In the genomic region with DNA sequence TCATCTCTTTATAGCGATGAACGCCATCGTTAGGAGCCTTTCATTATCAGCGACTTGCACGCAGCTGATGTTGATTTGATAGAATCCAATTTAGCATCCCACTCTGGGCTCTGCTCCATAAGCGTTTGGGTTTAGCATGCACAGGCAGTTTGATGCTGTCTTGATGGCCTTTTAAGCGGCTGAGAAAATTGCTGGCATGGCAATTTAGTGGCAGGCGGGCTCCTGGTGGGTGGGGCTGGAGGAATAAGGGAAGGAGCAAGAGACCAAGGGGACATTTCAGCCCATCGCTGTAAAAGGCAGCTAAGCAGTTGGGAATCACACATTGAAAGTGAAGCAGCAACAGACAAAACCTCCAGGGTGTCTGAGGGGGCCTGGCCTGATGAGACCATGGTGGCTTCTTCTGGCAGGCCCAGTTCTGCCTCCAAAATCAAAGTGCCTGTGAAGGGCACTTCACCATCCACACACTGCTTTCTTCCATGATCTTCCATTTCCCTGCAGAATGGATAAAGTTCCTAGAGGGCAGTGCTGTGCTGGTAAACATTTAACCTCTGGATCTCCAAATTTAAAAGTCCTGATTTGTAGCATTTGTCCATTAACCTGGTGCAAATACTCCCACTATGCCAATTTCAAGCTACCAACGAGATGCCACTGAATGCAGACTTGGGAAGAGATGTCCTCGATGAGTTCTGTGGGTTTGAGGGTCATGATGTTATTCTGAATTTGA, we compare ENCODE assay signal across 2 cellular contexts.
TF ChIP-seq lines count a peak whose summit lies in the region.

No MANE protein-coding gene starts in this region.

TF ChIP-seq in SK-N-SH, 30 proteins besides CTCF, POLR2A, EP300 and RAD21 (continued from another document):
- no peak for TF ChIP-seq PBX3 (IDR thresholded peaks at IDR 0.05)
- no peak for TF ChIP-seq RXRA (IDR thresholded peaks at IDR 0.05; ENCODE audit: borderline replicate concordance, low read depth)

TF ChIP-seq in SK-N-SH treated with all-trans-retinoic acid at 6 μM for 48 hours, 23 proteins besides CTCF, POLR2A, EP300 and RAD21 (continued from another document):
- TF ChIP-seq, protein P1, sequence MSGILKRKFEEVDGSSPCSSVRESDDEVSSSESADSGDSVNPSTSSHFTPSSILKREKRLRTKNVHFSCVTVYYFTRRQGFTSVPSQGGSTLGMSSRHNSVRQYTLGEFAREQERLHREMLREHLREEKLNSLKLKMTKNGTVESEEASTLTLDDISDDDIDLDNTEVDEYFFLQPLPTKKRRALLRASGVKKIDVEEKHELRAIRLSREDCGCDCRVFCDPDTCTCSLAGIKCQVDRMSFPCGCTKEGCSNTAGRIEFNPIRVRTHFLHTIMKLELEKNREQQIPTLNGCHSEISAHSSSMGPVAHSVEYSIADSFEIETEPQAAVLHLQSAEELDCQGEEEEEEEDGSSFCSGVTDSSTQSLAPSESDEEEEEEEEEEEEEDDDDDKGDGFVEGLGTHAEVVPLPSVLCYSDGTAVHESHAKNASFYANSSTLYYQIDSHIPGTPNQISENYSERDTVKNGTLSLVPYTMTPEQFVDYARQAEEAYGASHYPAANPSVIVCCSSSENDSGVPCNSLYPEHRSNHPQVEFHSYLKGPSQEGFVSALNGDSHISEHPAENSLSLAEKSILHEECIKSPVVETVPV (CRISPR knock-in tag; IDR thresholded peaks at IDR 0.05): no peak
- TF ChIP-seq ZC3H10 (CRISPR knock-in tag; IDR thresholded peaks at IDR 0.05) (no peak), SNAI2 (CRISPR knock-in tag; IDR thresholded peaks at IDR 0.05) (no peak), ARNTL (CRISPR knock-in tag; IDR thresholded peaks at IDR 0.05; ENCODE audit: borderline replicate concordance, low read depth) (no peak), TCF4 (CRISPR knock-in tag; IDR thresholded peaks at IDR 0.05; ENCODE audit: borderline replicate concordance) (no peak), GLIS3 (CRISPR knock-in tag; IDR thresholded peaks at IDR 0.05) (no peak), ZFP30 (CRISPR knock-in tag; IDR thresholded peaks at IDR 0.05) (no peak), ESRRG (CRISPR knock-in tag; IDR thresholded peaks at IDR 0.05) (no peak)
- TF ChIP-seq, protein P2, sequence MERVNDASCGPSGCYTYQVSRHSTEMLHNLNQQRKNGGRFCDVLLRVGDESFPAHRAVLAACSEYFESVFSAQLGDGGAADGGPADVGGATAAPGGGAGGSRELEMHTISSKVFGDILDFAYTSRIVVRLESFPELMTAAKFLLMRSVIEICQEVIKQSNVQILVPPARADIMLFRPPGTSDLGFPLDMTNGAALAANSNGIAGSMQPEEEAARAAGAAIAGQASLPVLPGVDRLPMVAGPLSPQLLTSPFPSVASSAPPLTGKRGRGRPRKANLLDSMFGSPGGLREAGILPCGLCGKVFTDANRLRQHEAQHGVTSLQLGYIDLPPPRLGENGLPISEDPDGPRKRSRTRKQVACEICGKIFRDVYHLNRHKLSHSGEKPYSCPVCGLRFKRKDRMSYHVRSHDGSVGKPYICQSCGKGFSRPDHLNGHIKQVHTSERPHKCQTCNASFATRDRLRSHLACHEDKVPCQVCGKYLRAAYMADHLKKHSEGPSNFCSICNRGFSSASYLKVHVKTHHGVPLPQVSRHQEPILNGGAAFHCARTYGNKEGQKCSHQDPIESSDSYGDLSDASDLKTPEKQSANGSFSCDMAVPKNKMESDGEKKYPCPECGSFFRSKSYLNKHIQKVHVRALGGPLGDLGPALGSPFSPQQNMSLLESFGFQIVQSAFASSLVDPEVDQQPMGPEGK (CRISPR knock-in tag; IDR thresholded peaks at IDR 0.05; ENCODE audit: borderline replicate concordance): no peak
- TF ChIP-seq, protein P3, sequence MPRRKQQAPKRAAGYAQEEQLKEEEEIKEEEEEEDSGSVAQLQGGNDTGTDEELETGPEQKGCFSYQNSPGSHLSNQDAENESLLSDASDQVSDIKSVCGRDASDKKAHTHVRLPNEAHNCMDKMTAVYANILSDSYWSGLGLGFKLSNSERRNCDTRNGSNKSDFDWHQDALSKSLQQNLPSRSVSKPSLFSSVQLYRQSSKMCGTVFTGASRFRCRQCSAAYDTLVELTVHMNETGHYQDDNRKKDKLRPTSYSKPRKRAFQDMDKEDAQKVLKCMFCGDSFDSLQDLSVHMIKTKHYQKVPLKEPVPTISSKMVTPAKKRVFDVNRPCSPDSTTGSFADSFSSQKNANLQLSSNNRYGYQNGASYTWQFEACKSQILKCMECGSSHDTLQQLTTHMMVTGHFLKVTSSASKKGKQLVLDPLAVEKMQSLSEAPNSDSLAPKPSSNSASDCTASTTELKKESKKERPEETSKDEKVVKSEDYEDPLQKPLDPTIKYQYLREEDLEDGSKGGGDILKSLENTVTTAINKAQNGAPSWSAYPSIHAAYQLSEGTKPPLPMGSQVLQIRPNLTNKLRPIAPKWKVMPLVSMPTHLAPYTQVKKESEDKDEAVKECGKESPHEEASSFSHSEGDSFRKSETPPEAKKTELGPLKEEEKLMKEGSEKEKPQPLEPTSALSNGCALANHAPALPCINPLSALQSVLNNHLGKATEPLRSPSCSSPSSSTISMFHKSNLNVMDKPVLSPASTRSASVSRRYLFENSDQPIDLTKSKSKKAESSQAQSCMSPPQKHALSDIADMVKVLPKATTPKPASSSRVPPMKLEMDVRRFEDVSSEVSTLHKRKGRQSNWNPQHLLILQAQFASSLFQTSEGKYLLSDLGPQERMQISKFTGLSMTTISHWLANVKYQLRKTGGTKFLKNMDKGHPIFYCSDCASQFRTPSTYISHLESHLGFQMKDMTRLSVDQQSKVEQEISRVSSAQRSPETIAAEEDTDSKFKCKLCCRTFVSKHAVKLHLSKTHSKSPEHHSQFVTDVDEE (CRISPR knock-in tag; IDR thresholded peaks at IDR 0.05): no peak
